ENCODE assay signal across 8 cellular contexts in the genomic region with DNA sequence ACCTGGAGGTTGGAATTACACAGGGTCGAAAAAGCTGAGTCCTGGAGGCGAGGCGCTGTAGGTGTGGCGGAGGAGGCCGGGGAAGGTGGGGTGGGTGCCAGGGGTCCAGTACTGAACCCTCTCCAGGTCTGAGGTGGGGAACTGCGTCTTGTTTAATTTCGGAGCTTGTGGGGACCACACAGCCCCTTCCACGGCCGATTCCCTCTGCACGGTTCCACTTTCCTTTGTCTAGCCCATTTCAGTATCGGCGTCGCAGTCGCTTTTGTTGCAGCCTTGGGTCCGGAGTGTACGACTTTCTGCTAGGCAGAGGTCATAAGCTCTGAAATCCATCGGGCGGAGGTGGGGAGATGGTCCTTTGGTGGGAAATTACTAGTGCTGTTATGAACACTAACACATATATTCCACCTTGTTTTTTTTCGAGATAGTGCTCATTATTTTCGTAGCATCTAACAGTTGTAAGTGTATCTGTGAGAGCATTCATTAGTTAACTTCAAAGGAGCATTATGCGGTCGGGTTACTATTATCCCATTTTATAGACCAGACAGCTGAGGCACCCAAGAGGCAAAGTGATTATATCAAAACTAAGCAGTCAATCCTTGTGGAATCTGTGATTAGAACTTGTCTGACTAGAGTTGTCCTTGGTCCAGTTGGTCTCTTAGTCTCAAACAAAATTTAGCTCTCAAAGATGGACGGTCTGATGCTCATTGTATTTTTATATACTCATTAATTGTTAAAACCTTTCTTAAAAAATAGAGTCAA. TPM values are rescaled to one million over a fixed set of nuclear protein-coding genes. Genes with fewer than 3 reads are reported as not detected.
DNase-seq lines count a peak whose midpoint lies in the region; ATAC-seq and TF ChIP-seq lines count a peak whose summit lies in the region.

No MANE protein-coding gene starts in this region.

- peak overlapping the region; percentile 91 for H3K4me3 Mint-ChIP-seq in progenitor cell of endocrine pancreas (ENCODE audit: low read depth)

- peaks cover 3% of the 10 kb centered on the region for H3K4me1 Mint-ChIP-seq in progenitor cell of endocrine pancreas (ENCODE audit: low read depth)

- H3K4me1 ChIP-seq in RWPE2 (ENCODE audit: insufficient read depth, poor library complexity, severe bottlenecking): no peaks in the 10 kb centered on the region

- no peak overlapping the region for H3K27ac ChIP-seq in RWPE2 (ENCODE audit: poor library complexity, severe bottlenecking)

- H3K27me3 ChIP-seq in RWPE2 (ENCODE audit: insufficient read depth, poor library complexity, severe bottlenecking): peaks cover 56% of the 10 kb centered on the region

- intact Hi-C loops in Right ventricle myocardium superior (cut with DNase I): no loop called here

- DNase-seq in RWPE2 (ENCODE audit: low spot score) (no peak), Right ventricle myocardium superior (peak; percentile 50), progenitor cell of endocrine pancreas (ENCODE audit: low spot score, unreplicated experiment) (peak; percentile 12), RKO (ENCODE audit: low spot score) (no peak), NCI-H187 treated with DMSO at 0.1 percent for 48 hours (lab: John Stamatoyannopoulos, UW) (no peak)

- H3K4me3 ChIP-seq in RWPE2 (ENCODE audit: severe bottlenecking): peak overlapping the region; percentile 51

- H3K36me3 Mint-ChIP-seq in progenitor cell of endocrine pancreas (ENCODE audit: insufficient read depth): no peaks in the 10 kb centered on the region

- H3K27ac Mint-ChIP-seq in progenitor cell of endocrine pancreas: peak overlapping the region; percentile 99

- H3K9me3 Mint-ChIP-seq in progenitor cell of endocrine pancreas (ENCODE audit: low read depth): no peaks in the 10 kb centered on the region

- ATAC-seq in GM18517 (IDR thresholded peaks at IDR 0.05; ENCODE audit: unreplicated experiment) (peak; percentile 3), RWPE2 (ENCODE audit: low read depth) (no peak; the same call in 2 of the 3 replicates), Right ventricle myocardium superior (ENCODE audit: poor library complexity) (peak; percentile 66), GM18520 (IDR thresholded peaks at IDR 0.05; ENCODE audit: unreplicated experiment) (no peak), HG03520 (IDR thresholded peaks at IDR 0.05; ENCODE audit: unreplicated experiment) (no peak)

- H3K9me3 ChIP-seq in RWPE2 (ENCODE audit: severe bottlenecking): no peaks in the 10 kb centered on the region

- no peaks in the 10 kb centered on the region for H3K36me3 ChIP-seq in RWPE2 (ENCODE audit: low read depth)

- H3K27me3 Mint-ChIP-seq in progenitor cell of endocrine pancreas: peaks cover 7% of the 10 kb centered on the region

- TF ChIP-seq CTCF in RWPE2 (IDR thresholded peaks at IDR 0.05; ENCODE audit: poor library complexity, severe bottlenecking): no peak
- TF ChIP-seq CTCF in progenitor cell of endocrine pancreas (IDR thresholded peaks at IDR 0.05; ENCODE audit: unreplicated experiment): no peak

RNA-seq across cellular contexts. Expression of gene RNF180, which starts 0.7 kb away (rescaled TPM):
- total RNA-seq in Right ventricle myocardium superior: 12.4 TPM
- 10.9 and 11.2 TPM in 2 replicates for total RNA-seq in progenitor cell of endocrine pancreas

Comparison
In these comparisons a context has a peak if more than half of its experiments do, and no peak if none do; other contexts are left out.
1. ATAC-seq: peak in GM18517 (single experiment) and Right ventricle myocardium superior (single experiment); none in RWPE2 (single experiment), GM18520 (single experiment) and HG03520 (single experiment).
2. DNase-seq: peak in Right ventricle myocardium superior (single experiment) and progenitor cell of endocrine pancreas (single experiment); none in RWPE2 (single experiment), RKO (single experiment) and NCI-H187 treated with DMSO at 0.1 percent for 48 hours (single experiment).